Comparison of ENCODE assay signal across 18 cellular contexts in genomic region chr6:166534658-166535406, GRCh38. TPM values are rescaled to one million over a fixed set of nuclear protein-coding genes. Genes with fewer than 3 reads are reported as not detected.
DNase-seq lines count a peak whose midpoint lies in the region; ATAC-seq, FAIRE-seq and TF ChIP-seq lines count a peak whose summit lies in the region.
"Had no signal": no experiment of that assay in that cellular context is flagged by ENCODE, and none has a peak within 500 bp of the region (broad histone marks: within the 10 kb centered on the region; RNA-seq: fewer than 3 reads in every experiment).

No MANE protein-coding gene starts in this region.

- H2AFZ ChIP-seq in HepG2 (ENCODE audit: low read length) = no peak overlapping the region

- DNase-seq in HepG2 (ENCODE audit: low spot score) = no peak
- no peak for DNase-seq in right lobe of liver
- DNase-seq in caudate nucleus (lab: John Stamatoyannopoulos, UW) = peak in 45 of 61 donors; percentile 18 to 96 (median 65)
- peak; percentile 28 for DNase-seq in mesenteric fat pad (ENCODE audit: low spot score)
- DNase-seq in HCEC 1CT = no peak
- no peak for DNase-seq in G401 (ENCODE audit: low spot score)
- DNase-seq in dermis blood vessel endothelial cell = no peak
- DNase-seq: CD8-positive, alpha-beta T cell; COR-L47; DMS153; DMS79 treated with DMSO at 0.1 percent for 48 hours; EL; GDM1; GOT3; H9; HFFc6 had no signal

- no peak overlapping the region for H3K4me2 ChIP-seq in HepG2 (ENCODE audit: low read depth, low read length)

- H3K9me3 ChIP-seq in HepG2 (ENCODE audit: low read length) (no peaks in the 10 kb centered on the region), right lobe of liver (no peaks in the 10 kb centered on the region)

- H3K79me2 ChIP-seq in HepG2 (ENCODE audit: insufficient read depth, low read length) = no peaks in the 10 kb centered on the region

- CTCF ChIA-PET in HepG2 (lab: Yijun Ruan, JAX; ENCODE audit: low intra/inter-chr PET ratio, low total read pairs) = no interaction called here

- H3K36me3 ChIP-seq in HepG2 (replicated peaks in 1 of 2; ENCODE audit: control insufficient read depth in 1 of 2, insufficient read depth in 2 of 2, low read length in 2 of 2) (no peaks in the 10 kb centered on the region), right lobe of liver (no peaks in the 10 kb centered on the region)

- no peak for ATAC-seq in HepG2
- ATAC-seq in right lobe of liver = no peak
- ATAC-seq: CD8-positive, alpha-beta T cell had no signal

- H3K9ac ChIP-seq in HepG2 (ENCODE audit: insufficient read depth, low read depth, low read length) = no peak overlapping the region

- no peaks in the 10 kb centered on the region; the same call in 1 of the 2 replicates for H4K20me1 ChIP-seq in HepG2 (ENCODE audit: insufficient read depth, low read length)

- 24% methylated on average over 17 of the region's 17 CpGs for WGBS in HepG2 (ENCODE audit: low lambda C conversion rate)
- 92% methylated on average over 13 of the region's 17 CpGs for WGBS in right lobe of liver (ENCODE audit: insufficient coverage, low coverage, low lambda C conversion rate, missing lambda C conversion rate)

- BruUV-seq in HepG2 (replicated peaks; lab: Mats Ljungman, UMichigan) = no TSS peak

- intact Hi-C loops in HepG2 (cut with micrococcal nuclease; ENCODE audit: unreplicated experiment) (no loop called here), right lobe of liver (cut with DNase I) (no loop called here)

- H3K27me3 ChIP-seq in HepG2 (ENCODE audit: control insufficient read depth in 1 of 2, insufficient read depth in 2 of 2, low read length in 2 of 2) (peaks cover 7 to 85% of the 10 kb centered on the region in 2 experiments), right lobe of liver (no peaks in the 10 kb centered on the region)

- H3K4me1 ChIP-seq in HepG2 (ENCODE audit: insufficient read depth, low read length) (no peaks in the 10 kb centered on the region), right lobe of liver (peaks cover 0 to 6% (median 0%) of the 10 kb centered on the region in 4 donors)

- POLR2A ChIA-PET in HepG2 (lab: Yijun Ruan, JAX) = no interaction called here

- H3K27ac ChIP-seq in HepG2 (ENCODE audit: extremely low read length, insufficient read depth, low read length) (no peak overlapping the region), right lobe of liver (no peak overlapping the region), caudate nucleus (ENCODE audit: low read depth, low read length) (peak overlapping the region; percentile 44)
- H3K27ac ChIP-seq: 22Rv1 had no signal

- H3K4me3 ChIP-seq in HepG2 (replicated peaks in 1 of 3; ENCODE audit: insufficient read depth in 1 of 3, low read depth in 2 of 3, low read length in 3 of 3) (no peak overlapping the region), right lobe of liver (no peak overlapping the region)

- in situ Hi-C loops in HepG2 (cut with HindIII; ENCODE audit: extremely low pct_ligation_motif_present, low pct_unique_long_range_greater_than_20kb) = no loop called here
- in situ Hi-C loops in G401 (cut with HindIII; ENCODE audit: low sequenced_read_pairs) = no loop called here

- TF ChIP-seq POLR2A in HepG2 (IDR thresholded peaks at IDR 0.05; ENCODE audit: insufficient read depth in 1 of 2, low read depth in 2 of 2, low read length in 2 of 2) = no peak
- TF ChIP-seq POLR2A in right lobe of liver (IDR thresholded peaks at IDR 0.05) = no peak

- no peak for FAIRE-seq in HepG2 (lab: Jason Lieb, UNC)
- FAIRE-seq: D721Med had no signal

- TF ChIP-seq CTCF in HepG2 (CRISPR knock-in tag; IDR thresholded peaks at IDR 0.05) (no peak), right lobe of liver (IDR thresholded peaks at IDR 0.05) (no peak)

- no peak for TF ChIP-seq EP300 in HepG2 (IDR thresholded peaks at IDR 0.05; ENCODE audit: low read depth in 2 of 2, low read length in 2 of 2)
- no peak for TF ChIP-seq EP300 in HepG2 (CRISPR knock-in tag; IDR thresholded peaks at IDR 0.05; ENCODE audit: borderline replicate concordance)

- TF ChIP-seq RAD21 in HepG2 (CRISPR knock-in tag; IDR thresholded peaks at IDR 0.05) = no peak

TF ChIP-seq in HepG2, 621 proteins besides CTCF, POLR2A, EP300 and RAD21:
- TF ChIP-seq NR1H2 (CRISPR knock-in tag; IDR thresholded peaks at IDR 0.05; ENCODE audit: borderline replicate concordance, low read depth) = no peak
- no peak for TF ChIP-seq ZNF556 (CRISPR knock-in tag; IDR thresholded peaks at IDR 0.05; ENCODE audit: borderline replicate concordance)
- TF ChIP-seq SP1 (IDR thresholded peaks at IDR 0.05) = no peak
- no peak for TF ChIP-seq SP1 (CRISPR knock-in tag; IDR thresholded peaks at IDR 0.05)
- 0 out of 2 replicates have a peak, but pooled peaks have one; percentile 20 for TF ChIP-seq CREB1 (IDR thresholded peaks at IDR 0.05)
- TF ChIP-seq CREB1 (CRISPR knock-in tag; IDR thresholded peaks at IDR 0.05) = no peak
- peak; percentile 54; the same call in 1 of the 2 replicates for TF ChIP-seq ATF7 (IDR thresholded peaks at IDR 0.05)
- TF ChIP-seq ATF7 (CRISPR knock-in tag; IDR thresholded peaks at IDR 0.05) = no peak

RNA-seq across cellular contexts. Expression of gene RAMACL, which starts 51.6 kb away (rescaled TPM):
- total RNA-seq in HepG2 (2016; rRNA removed; fragmentation: Illumina TruSeq; extraction: Trizol) (0.09 TPM in 1 of 2 replicates, not detected in the other), right lobe of liver (1 to 10 TPM in 2 of 6 experiments, under 1 TPM in 4; 0.19 to 1.4 (median 0.65) TPM), mesenteric fat pad (3.2 TPM), dermis blood vessel endothelial cell (2.9 and 6.6 TPM in 2 replicates)
- total RNA-seq in HepG2 (2016; cell fraction: cytosol; rRNA removed; fragmentation: Illumina TruSeq; extraction: Trizol; ENCODE audit: low read depth) = not detected in 2 replicates
- 0.09 and 0.15 TPM in 2 replicates for total RNA-seq in HepG2 (2016; cell fraction: insoluble cytoplasmic fraction; rRNA removed; fragmentation: Illumina TruSeq; extraction: Trizol)
- total RNA-seq in HepG2 (2016; cell fraction: membrane; rRNA removed; fragmentation: Illumina TruSeq; extraction: Trizol) = not detected in 2 replicates
- total RNA-seq in HepG2 (2016; cell fraction: nucleus; rRNA removed; fragmentation: Illumina TruSeq; extraction: Trizol) = not detected in 2 replicates
- 0.14 and 0.29 TPM in 2 replicates for polyA plus RNA-seq in HepG2 (2011; rRNA removed)
- 0.03 and 0.18 TPM in 2 replicates for polyA plus RNA-seq in HepG2 (2011; cell fraction: cytosol; rRNA removed)
- 0.09 TPM in 1 of 2 replicates, not detected in the other for polyA plus RNA-seq in HepG2 (2011; cell fraction: nucleus; rRNA removed)
- 0.19 and 0.84 TPM in 2 replicates for polyA plus RNA-seq in HepG2 (2012)
- polyA plus RNA-seq in HepG2 (2016; cell fraction: cytosol; fragmentation: Illumina TruSeq; extraction: Trizol; ENCODE audit: low read depth) = not detected in 2 replicates
- 0.15 and 0.32 TPM in 2 replicates for polyA plus RNA-seq in HepG2 (2016; cell fraction: insoluble cytoplasmic fraction; fragmentation: Illumina TruSeq; extraction: Trizol; ENCODE audit: low read depth)
- not detected in 2 replicates for polyA plus RNA-seq in HepG2 (2016; cell fraction: membrane; fragmentation: Illumina TruSeq; extraction: Trizol; ENCODE audit: low read depth)
- polyA plus RNA-seq in HepG2 (2016; cell fraction: nucleus; fragmentation: Illumina TruSeq; extraction: Trizol; ENCODE audit: insufficient read depth, low read depth) = not detected in 2 replicates
- polyA minus RNA-seq in HepG2 (2011; rRNA and poly(A)+ RNA removed; ENCODE audit: low replicate concordance) = 0.16 and 0.40 TPM in 2 replicates
- 0.26 TPM in 1 of 2 replicates, not detected in the other for polyA minus RNA-seq in HepG2 (2011; cell fraction: cytosol; rRNA and poly(A)+ RNA removed)
- polyA minus RNA-seq in HepG2 (2011; cell fraction: nucleus; rRNA and poly(A)+ RNA removed) = 1.0 and 1.2 TPM in 2 replicates
- total RNA-seq in G401 (2014; rRNA removed; shearing (Covaris generic)) = 4.1 and 8.0 TPM in 2 replicates

Comparison
In these comparisons a context has a peak if more than half of its experiments do, and no peak if none do; other contexts are left out.
1. DNase-seq: peak in caudate nucleus (45 of 61) and mesenteric fat pad (single experiment); none in HepG2 (single experiment), right lobe of liver (0 of 3), HCEC 1CT (single experiment), G401 (single experiment) and dermis blood vessel endothelial cell (single experiment).